ENCODE assay signal across 1 cellular context in genomic region chr12:124560519-124560918, GRCh38.
TF ChIP-seq lines count a peak whose summit lies in the region.

No MANE protein-coding gene starts in this region.

TF ChIP-seq in K562, 482 proteins besides CTCF, POLR2A, EP300 and RAD21:
- TF ChIP-seq HDAC6 (IDR thresholded peaks at IDR 0.05; ENCODE audit: low read depth, low read length), result no peak
- TF ChIP-seq DIDO1 (tag; IDR thresholded peaks at IDR 0.05; ENCODE audit: low read depth), result no peak
- TF ChIP-seq CHCHD3 (CRISPR knock-in tag; IDR thresholded peaks at IDR 0.05), result no peak
- TF ChIP-seq TFAP4 (CRISPR knock-in tag; IDR thresholded peaks at IDR 0.05; ENCODE audit: borderline replicate concordance), result no peak
- TF ChIP-seq ZNF282 (CRISPR knock-in tag; IDR thresholded peaks at IDR 0.05), result no peak
- no peak for TF ChIP-seq E2F8 (IDR thresholded peaks at IDR 0.05; ENCODE audit: low read depth, partially characterized antibody)
- TF ChIP-seq CBX1 (IDR thresholded peaks at IDR 0.05; ENCODE audit: low read depth), result no peak
- no peak for TF ChIP-seq POLR2AphosphoS5 (IDR thresholded peaks at IDR 0.05; ENCODE audit: control insufficient read depth, insufficient read depth, low read depth, low read length)
- no peak for TF ChIP-seq SAP30 (IDR thresholded peaks at IDR 0.05; ENCODE audit: borderline replicate concordance, insufficient read depth, low read depth, low read length, poor library complexity, severe bottlenecking)
- no peak for TF ChIP-seq FOS (IDR thresholded peaks at IDR 0.05; ENCODE audit: extremely low read depth, insufficient read length)
- no peak for TF ChIP-seq FOSL1 (tag; conservative IDR thresholded peaks at IDR 0.05)
- TF ChIP-seq PBX2 (CRISPR knock-in tag; IDR thresholded peaks at IDR 0.05; ENCODE audit: low read depth), result no peak
- TF ChIP-seq PBX2 (tag; conservative IDR thresholded peaks at IDR 0.05; ENCODE audit: low read depth), result no peak
- TF ChIP-seq ZNF395 (CRISPR knock-in tag; IDR thresholded peaks at IDR 0.05), result no peak
- TF ChIP-seq FOXM1 (IDR thresholded peaks at IDR 0.05; ENCODE audit: low read depth), result no peak
- TF ChIP-seq FOXM1 (CRISPR knock-in tag; IDR thresholded peaks at IDR 0.05; ENCODE audit: low read depth), result no peak
